ENCODE assay signal across 12 cellular contexts in genomic region chr1:88802950-88803349, GRCh38.
DNase-seq lines count a peak whose midpoint lies in the region; ATAC-seq and TF ChIP-seq lines count a peak whose summit lies in the region.
"Had no signal": no experiment of that assay in that cellular context is flagged by ENCODE, and none has a peak within 500 bp of the region (broad histone marks: within the 10 kb centered on the region; RNA-seq: fewer than 3 reads in every experiment).

No MANE protein-coding gene starts in this region.

- H3K27me3 Mint-ChIP-seq in activated T-cell treated with anti-CD3 and anti-CD28 coated beads, Interleukin-2, amount 50 U/mL, for 24 hours, result no peaks in the 10 kb centered on the region
- no peaks in the 10 kb centered on the region for H3K27me3 Mint-ChIP-seq in activated T-cell treated with anti-CD3 and anti-CD28 coated beads, Interleukin-2, amount 50 U/mL, for 4 hours (ENCODE audit: low read depth)
- H3K27me3 Mint-ChIP-seq: dendritic cell treated with granulocyte-macrophage colony-stimulating factor and Interleukin-4, amounts not matched to agents 40 ng/mL and 50 ng/mL, for 4 days had no signal

- H4K20me1 ChIP-seq in fibroblast of lung (ENCODE audit: control insufficient read depth, extremely low read depth, insufficient read depth, low read length) (no peaks in the 10 kb centered on the region), smooth muscle cell (ENCODE audit: low read depth) (no peaks in the 10 kb centered on the region)

- H3K9me3 ChIP-seq in fibroblast of lung (ENCODE audit: control insufficient read depth, insufficient read depth, low read depth, low read length), result no peaks in the 10 kb centered on the region
- H3K9me3 ChIP-seq in smooth muscle cell (replicated peaks; ENCODE audit: low read depth), result no peaks in the 10 kb centered on the region

- H3K27ac ChIP-seq in fibroblast of lung (ENCODE audit: insufficient read depth, low read length) (no peak overlapping the region), smooth muscle cell (ENCODE audit: low read depth) (peak overlapping the region; percentile 50)

- 63% methylated on average over 2 of the region's 2 CpGs for WGBS in smooth muscle cell (ENCODE audit: low lambda C conversion rate)

- peaks cover 11% of the 10 kb centered on the region for H3F3A ChIP-seq in smooth muscle cell (ENCODE audit: low read depth)

- peaks cover 74% of the 10 kb centered on the region for H3K36me3 Mint-ChIP-seq in activated T-cell treated with anti-CD3 and anti-CD28 coated beads, Interleukin-2, amount 50 U/mL, for 24 hours (ENCODE audit: low read depth)
- peaks cover 38% of the 10 kb centered on the region for H3K36me3 Mint-ChIP-seq in activated T-cell treated with anti-CD3 and anti-CD28 coated beads, Interleukin-2, amount 50 U/mL, for 4 hours (ENCODE audit: insufficient read depth)

- H3K79me2 ChIP-seq in fibroblast of lung (ENCODE audit: control insufficient read depth, insufficient read depth, low read length) (no peaks in the 10 kb centered on the region), smooth muscle cell (ENCODE audit: low read depth) (peaks cover 10% of the 10 kb centered on the region)

- H3K27me3 ChIP-seq in fibroblast of lung (ENCODE audit: control insufficient read depth, insufficient read depth, low read length) (no peaks in the 10 kb centered on the region), smooth muscle cell (ENCODE audit: low read depth) (no peaks in the 10 kb centered on the region)

- H3K4me3 ChIP-seq in fibroblast of lung (replicated peaks in 1 of 4; ENCODE audit: control extremely low read depth in 1 of 4, insufficient read depth in 1 of 4, low read depth in 3 of 4, low read length in 4 of 4), result no peak overlapping the region
- no peak overlapping the region for H3K4me3 ChIP-seq in smooth muscle cell

- peaks cover 11% of the 10 kb centered on the region for H3K4me1 Mint-ChIP-seq in activated T-cell treated with anti-CD3 and anti-CD28 coated beads, Interleukin-2, amount 50 U/mL, for 24 hours (ENCODE audit: low read depth)
- H3K4me1 Mint-ChIP-seq in activated T-cell treated with anti-CD3 and anti-CD28 coated beads, Interleukin-2, amount 50 U/mL, for 4 hours (ENCODE audit: low read depth), result peaks cover 6% of the 10 kb centered on the region

- no peak for DNase-seq in activated T-cell treated with anti-CD3 and anti-CD28 coated beads, Interleukin-2, amount 50 U/mL, for 24 hours
- DNase-seq in activated T-cell treated with anti-CD3 and anti-CD28 coated beads, Interleukin-2, amount 50 U/mL, for 4 hours, result no peak
- DNase-seq in fibroblast of lung (ENCODE audit: low read depth in 2 of 2) (peak; percentile 52 to 77), smooth muscle cell (lab: John Stamatoyannopoulos, UW; ENCODE audit: unreplicated experiment) (no peak), NCI-H187 (lab: John Stamatoyannopoulos, UW) (no peak), NCI-H1092 (lab: John Stamatoyannopoulos, UW) (no peak)
- DNase-seq: ACHN, GF-D8, NCI-H1694 had no signal

- H2AFZ ChIP-seq in fibroblast of lung (ENCODE audit: low read length), result no peak overlapping the region
- H2AFZ ChIP-seq in smooth muscle cell (ENCODE audit: low read depth), result no peak overlapping the region

- no peak overlapping the region for H3K4me3 Mint-ChIP-seq in activated T-cell treated with anti-CD3 and anti-CD28 coated beads, Interleukin-2, amount 50 U/mL, for 24 hours
- H3K4me3 Mint-ChIP-seq in activated T-cell treated with anti-CD3 and anti-CD28 coated beads, Interleukin-2, amount 50 U/mL, for 4 hours, result no peak overlapping the region
- H3K4me3 Mint-ChIP-seq: dendritic cell treated with granulocyte-macrophage colony-stimulating factor and Interleukin-4, amounts not matched to agents 40 ng/mL and 50 ng/mL, for 4 days had no signal

- H3K9me3 Mint-ChIP-seq in activated T-cell treated with anti-CD3 and anti-CD28 coated beads, Interleukin-2, amount 50 U/mL, for 24 hours, result peaks cover 2% of the 10 kb centered on the region
- H3K9me3 Mint-ChIP-seq in activated T-cell treated with anti-CD3 and anti-CD28 coated beads, Interleukin-2, amount 50 U/mL, for 4 hours, result peaks cover 5% of the 10 kb centered on the region

- H3K4me1 ChIP-seq in fibroblast of lung (ENCODE audit: control insufficient read depth, extremely low read depth, insufficient read depth, low read length) (no peaks in the 10 kb centered on the region), smooth muscle cell (ENCODE audit: low read depth) (peaks cover 2% of the 10 kb centered on the region)

- TF ChIP-seq CTCF in fibroblast of lung (conservative IDR thresholded peaks at IDR 0.05 in 1 of 2, IDR thresholded peaks at IDR 0.05 in 1 of 2; ENCODE audit: low read depth in 1 of 2, low read length in 2 of 2) (no peak), smooth muscle cell (IDR thresholded peaks at IDR 0.05; ENCODE audit: borderline replicate concordance, insufficient read depth, poor library complexity, severe bottlenecking) (no peak)

- peak overlapping the region; percentile 6 for H3K27ac Mint-ChIP-seq in activated T-cell treated with anti-CD3 and anti-CD28 coated beads, Interleukin-2, amount 50 U/mL, for 24 hours

- H3K9ac ChIP-seq in fibroblast of lung (ENCODE audit: insufficient read depth, low read length), result no peak overlapping the region
- no peak overlapping the region for H3K9ac ChIP-seq in smooth muscle cell (ENCODE audit: low read depth)

- no peak overlapping the region for H3K4me2 ChIP-seq in fibroblast of lung (ENCODE audit: extremely low read depth, insufficient read depth, low read length)
- H3K4me2 ChIP-seq in smooth muscle cell, result no peak overlapping the region

- no peak for ATAC-seq in activated T-cell treated with anti-CD3 and anti-CD28 coated beads, Interleukin-2, amount 50 U/mL, for 4 hours
- ATAC-seq in SK-N-SH treated with all-trans-retinoic acid at 6 μM for 48 hours (peak; percentile 80), GM21576 (IDR thresholded peaks at IDR 0.05; ENCODE audit: unreplicated experiment) (no peak)

- H3K36me3 ChIP-seq in fibroblast of lung (ENCODE audit: control insufficient read depth, insufficient read depth, low read length), result no peaks in the 10 kb centered on the region
- H3K36me3 ChIP-seq in smooth muscle cell (ENCODE audit: low read depth), result peaks cover 7% of the 10 kb centered on the region

TF ChIP-seq in SK-N-SH treated with all-trans-retinoic acid at 6 μM for 48 hours, 23 proteins besides CTCF, POLR2A, EP300 and RAD21:
- TF ChIP-seq TCF4 (CRISPR knock-in tag; IDR thresholded peaks at IDR 0.05; ENCODE audit: borderline replicate concordance) (no peak), ISL1 (CRISPR knock-in tag; IDR thresholded peaks at IDR 0.05) (no peak), GLIS3 (CRISPR knock-in tag; IDR thresholded peaks at IDR 0.05) (no peak), BACH2 (CRISPR knock-in tag; IDR thresholded peaks at IDR 0.05; ENCODE audit: borderline replicate concordance) (no peak), PPARA (CRISPR knock-in tag; IDR thresholded peaks at IDR 0.05; ENCODE audit: borderline replicate concordance) (no peak), TOX (CRISPR knock-in tag; IDR thresholded peaks at IDR 0.05; ENCODE audit: borderline replicate concordance) (no peak), ZFP30 (CRISPR knock-in tag; IDR thresholded peaks at IDR 0.05) (no peak), ZFP3 (CRISPR knock-in tag; IDR thresholded peaks at IDR 0.05) (no peak), CSDC2 (CRISPR knock-in tag; IDR thresholded peaks at IDR 0.05) (no peak), SNAI2 (CRISPR knock-in tag; IDR thresholded peaks at IDR 0.05) (no peak), OSR1 (CRISPR knock-in tag; IDR thresholded peaks at IDR 0.05) (no peak), ARNTL (CRISPR knock-in tag; IDR thresholded peaks at IDR 0.05; ENCODE audit: borderline replicate concordance, low read depth) (no peak), ESRRG (CRISPR knock-in tag; IDR thresholded peaks at IDR 0.05) (no peak), ZNF8 (CRISPR knock-in tag; IDR thresholded peaks at IDR 0.05) (no peak), ZNF70 (CRISPR knock-in tag; IDR thresholded peaks at IDR 0.05) (no peak)

Comparison
In these comparisons a context has a peak if more than half of its experiments do, and no peak if none do; other contexts are left out.
1. DNase-seq: peak in fibroblast of lung (2 of 2); none in activated T-cell treated with anti-CD3 and anti-CD28 coated beads, Interleukin-2, amount 50 U/mL, for 24 hours (single experiment), activated T-cell treated with anti-CD3 and anti-CD28 coated beads, Interleukin-2, amount 50 U/mL, for 4 hours (single experiment), smooth muscle cell (single experiment), NCI-H187 (0 of 2) and NCI-H1092 (single experiment).